ENCODE assay signal across 1 cellular context in the genomic region with DNA sequence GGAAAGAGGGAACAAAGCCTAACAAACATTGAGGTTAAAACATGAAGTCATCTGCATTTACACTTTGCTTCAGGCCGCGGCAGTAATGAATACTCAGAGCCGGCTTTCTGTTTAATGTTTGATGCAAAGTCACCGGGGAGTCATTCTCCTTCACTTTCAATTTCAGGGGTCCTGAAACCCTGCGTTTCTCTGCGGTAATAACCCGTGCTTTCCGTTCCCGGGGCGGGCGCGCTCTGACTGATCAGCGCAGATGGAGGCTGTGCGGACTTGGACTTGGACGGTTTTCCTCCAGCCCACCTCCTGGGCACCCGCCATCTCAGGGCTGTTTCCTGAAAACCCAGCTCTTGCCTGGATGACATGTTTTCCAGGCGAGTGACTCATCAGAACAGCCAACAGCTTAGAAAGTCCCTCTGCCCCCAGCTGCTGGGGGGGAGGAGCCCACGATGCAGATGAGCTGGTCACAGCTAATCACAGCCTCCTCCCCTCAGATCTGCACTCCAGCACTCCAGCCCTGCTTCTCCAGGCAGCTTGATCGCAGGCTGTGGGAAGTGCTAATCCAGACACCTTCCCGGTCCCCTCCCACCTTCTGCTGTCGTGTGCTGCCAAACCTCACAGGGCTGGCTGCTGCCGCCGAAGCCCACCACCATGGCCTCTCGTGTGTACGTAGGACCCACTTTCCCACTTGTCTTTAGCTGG.
TF ChIP-seq lines count a peak whose summit lies in the region.

No MANE protein-coding gene starts in this region.

TF ChIP-seq in HepG2, 621 proteins besides CTCF, POLR2A, EP300 and RAD21 (continued from another document and continues in another):
- TF ChIP-seq, protein P1, sequence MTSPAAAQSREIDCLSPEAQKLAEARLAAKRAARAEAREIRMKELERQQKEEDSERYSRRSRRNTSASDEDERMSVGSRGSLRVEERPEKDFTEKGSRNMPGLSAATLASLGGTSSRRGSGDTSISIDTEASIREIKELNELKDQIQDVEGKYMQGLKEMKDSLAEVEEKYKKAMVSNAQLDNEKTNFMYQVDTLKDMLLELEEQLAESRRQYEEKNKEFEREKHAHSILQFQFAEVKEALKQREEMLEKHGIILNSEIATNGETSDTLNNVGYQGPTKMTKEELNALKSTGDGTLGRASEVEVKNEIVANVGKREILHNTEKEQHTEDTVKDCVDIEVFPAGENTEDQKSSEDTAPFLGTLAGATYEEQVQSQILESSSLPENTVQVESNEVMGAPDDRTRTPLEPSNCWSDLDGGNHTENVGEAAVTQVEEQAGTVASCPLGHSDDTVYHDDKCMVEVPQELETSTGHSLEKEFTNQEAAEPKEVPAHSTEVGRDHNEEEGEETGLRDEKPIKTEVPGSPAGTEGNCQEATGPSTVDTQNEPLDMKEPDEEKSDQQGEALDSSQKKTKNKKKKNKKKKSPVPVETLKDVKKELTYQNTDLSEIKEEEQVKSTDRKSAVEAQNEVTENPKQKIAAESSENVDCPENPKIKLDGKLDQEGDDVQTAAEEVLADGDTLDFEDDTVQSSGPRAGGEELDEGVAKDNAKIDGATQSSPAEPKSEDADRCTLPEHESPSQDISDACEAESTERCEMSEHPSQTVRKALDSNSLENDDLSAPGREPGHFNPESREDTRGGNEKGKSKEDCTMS (CRISPR knock-in tag; conservative IDR thresholded peaks at IDR 0.05) = no peak
- TF ChIP-seq SSRP1 (CRISPR knock-in tag; IDR thresholded peaks at IDR 0.05) = no peak
- no peak for TF ChIP-seq ZFP82 (CRISPR knock-in tag; IDR thresholded peaks at IDR 0.05; ENCODE audit: borderline replicate concordance)
- TF ChIP-seq ZNF496 (CRISPR knock-in tag; IDR thresholded peaks at IDR 0.05; ENCODE audit: insufficient replicate concordance) = no peak
- TF ChIP-seq, protein P2, sequence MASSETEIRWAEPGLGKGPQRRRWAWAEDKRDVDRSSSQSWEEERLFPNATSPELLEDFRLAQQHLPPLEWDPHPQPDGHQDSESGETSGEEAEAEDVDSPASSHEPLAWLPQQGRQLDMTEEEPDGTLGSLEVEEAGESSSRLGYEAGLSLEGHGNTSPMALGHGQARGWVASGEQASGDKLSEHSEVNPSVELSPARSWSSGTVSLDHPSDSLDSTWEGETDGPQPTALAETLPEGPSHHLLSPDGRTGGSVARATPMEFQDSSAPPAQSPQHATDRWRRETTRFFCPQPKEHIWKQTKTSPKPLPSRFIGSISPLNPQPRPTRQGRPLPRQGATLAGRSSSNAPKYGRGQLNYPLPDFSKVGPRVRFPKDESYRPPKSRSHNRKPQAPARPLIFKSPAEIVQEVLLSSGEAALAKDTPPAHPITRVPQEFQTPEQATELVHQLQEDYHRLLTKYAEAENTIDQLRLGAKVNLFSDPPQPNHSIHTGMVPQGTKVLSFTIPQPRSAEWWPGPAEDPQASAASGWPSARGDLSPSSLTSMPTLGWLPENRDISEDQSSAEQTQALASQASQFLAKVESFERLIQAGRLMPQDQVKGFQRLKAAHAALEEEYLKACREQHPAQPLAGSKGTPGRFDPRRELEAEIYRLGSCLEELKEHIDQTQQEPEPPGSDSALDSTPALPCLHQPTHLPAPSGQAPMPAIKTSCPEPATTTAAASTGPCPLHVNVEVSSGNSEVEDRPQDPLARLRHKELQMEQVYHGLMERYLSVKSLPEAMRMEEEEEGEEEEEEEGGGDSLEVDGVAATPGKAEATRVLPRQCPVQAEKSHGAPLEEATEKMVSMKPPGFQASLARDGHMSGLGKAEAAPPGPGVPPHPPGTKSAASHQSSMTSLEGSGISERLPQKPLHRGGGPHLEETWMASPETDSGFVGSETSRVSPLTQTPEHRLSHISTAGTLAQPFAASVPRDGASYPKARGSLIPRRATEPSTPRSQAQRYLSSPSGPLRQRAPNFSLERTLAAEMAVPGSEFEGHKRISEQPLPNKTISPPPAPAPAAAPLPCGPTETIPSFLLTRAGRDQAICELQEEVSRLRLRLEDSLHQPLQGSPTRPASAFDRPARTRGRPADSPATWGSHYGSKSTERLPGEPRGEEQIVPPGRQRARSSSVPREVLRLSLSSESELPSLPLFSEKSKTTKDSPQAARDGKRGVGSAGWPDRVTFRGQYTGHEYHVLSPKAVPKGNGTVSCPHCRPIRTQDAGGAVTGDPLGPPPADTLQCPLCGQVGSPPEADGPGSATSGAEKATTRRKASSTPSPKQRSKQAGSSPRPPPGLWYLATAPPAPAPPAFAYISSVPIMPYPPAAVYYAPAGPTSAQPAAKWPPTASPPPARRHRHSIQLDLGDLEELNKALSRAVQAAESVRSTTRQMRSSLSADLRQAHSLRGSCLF (CRISPR knock-in tag; IDR thresholded peaks at IDR 0.05; ENCODE audit: borderline replicate concordance) = no peak
- no peak for TF ChIP-seq TEAD3 (CRISPR knock-in tag; optimal IDR thresholded peaks at IDR 0.05; ENCODE audit: borderline replicate concordance)
- no peak for TF ChIP-seq HMG20B (CRISPR knock-in tag; conservative IDR thresholded peaks at IDR 0.05)
- TF ChIP-seq HMG20A (CRISPR knock-in tag; IDR thresholded peaks at IDR 0.05; ENCODE audit: borderline replicate concordance) = no peak
- TF ChIP-seq ZNF839 (CRISPR knock-in tag; IDR thresholded peaks at IDR 0.05; ENCODE audit: borderline replicate concordance) = no peak
- no peak for TF ChIP-seq IRF2 (CRISPR knock-in tag; IDR thresholded peaks at IDR 0.05)
- no peak for TF ChIP-seq ZNF792 (CRISPR knock-in tag; IDR thresholded peaks at IDR 0.05)
- TF ChIP-seq, protein P3, sequence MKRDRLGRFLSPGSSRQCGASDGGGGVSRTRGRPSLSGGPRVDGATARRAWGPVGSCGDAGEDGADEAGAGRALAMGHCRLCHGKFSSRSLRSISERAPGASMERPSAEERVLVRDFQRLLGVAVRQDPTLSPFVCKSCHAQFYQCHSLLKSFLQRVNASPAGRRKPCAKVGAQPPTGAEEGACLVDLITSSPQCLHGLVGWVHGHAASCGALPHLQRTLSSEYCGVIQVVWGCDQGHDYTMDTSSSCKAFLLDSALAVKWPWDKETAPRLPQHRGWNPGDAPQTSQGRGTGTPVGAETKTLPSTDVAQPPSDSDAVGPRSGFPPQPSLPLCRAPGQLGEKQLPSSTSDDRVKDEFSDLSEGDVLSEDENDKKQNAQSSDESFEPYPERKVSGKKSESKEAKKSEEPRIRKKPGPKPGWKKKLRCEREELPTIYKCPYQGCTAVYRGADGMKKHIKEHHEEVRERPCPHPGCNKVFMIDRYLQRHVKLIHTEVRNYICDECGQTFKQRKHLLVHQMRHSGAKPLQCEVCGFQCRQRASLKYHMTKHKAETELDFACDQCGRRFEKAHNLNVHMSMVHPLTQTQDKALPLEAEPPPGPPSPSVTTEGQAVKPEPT (CRISPR knock-in tag; IDR thresholded peaks at IDR 0.05; ENCODE audit: low read depth) = no peak
- no peak for TF ChIP-seq GTF2F1 (IDR thresholded peaks at IDR 0.05; ENCODE audit: low read length)
- TF ChIP-seq, protein P4, sequence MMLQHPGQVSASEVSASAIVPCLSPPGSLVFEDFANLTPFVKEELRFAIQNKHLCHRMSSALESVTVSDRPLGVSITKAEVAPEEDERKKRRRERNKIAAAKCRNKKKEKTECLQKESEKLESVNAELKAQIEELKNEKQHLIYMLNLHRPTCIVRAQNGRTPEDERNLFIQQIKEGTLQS (CRISPR knock-in tag; IDR thresholded peaks at IDR 0.05) = no peak
- TF ChIP-seq, protein P5, sequence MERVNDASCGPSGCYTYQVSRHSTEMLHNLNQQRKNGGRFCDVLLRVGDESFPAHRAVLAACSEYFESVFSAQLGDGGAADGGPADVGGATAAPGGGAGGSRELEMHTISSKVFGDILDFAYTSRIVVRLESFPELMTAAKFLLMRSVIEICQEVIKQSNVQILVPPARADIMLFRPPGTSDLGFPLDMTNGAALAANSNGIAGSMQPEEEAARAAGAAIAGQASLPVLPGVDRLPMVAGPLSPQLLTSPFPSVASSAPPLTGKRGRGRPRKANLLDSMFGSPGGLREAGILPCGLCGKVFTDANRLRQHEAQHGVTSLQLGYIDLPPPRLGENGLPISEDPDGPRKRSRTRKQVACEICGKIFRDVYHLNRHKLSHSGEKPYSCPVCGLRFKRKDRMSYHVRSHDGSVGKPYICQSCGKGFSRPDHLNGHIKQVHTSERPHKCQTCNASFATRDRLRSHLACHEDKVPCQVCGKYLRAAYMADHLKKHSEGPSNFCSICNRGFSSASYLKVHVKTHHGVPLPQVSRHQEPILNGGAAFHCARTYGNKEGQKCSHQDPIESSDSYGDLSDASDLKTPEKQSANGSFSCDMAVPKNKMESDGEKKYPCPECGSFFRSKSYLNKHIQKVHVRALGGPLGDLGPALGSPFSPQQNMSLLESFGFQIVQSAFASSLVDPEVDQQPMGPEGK (CRISPR knock-in tag; IDR thresholded peaks at IDR 0.05) = peak; percentile 55
- no peak for TF ChIP-seq RNF2 (conservative IDR thresholded peaks at IDR 0.05; ENCODE audit: low read depth)
- TF ChIP-seq ZNF331 (CRISPR knock-in tag; IDR thresholded peaks at IDR 0.05) = no peak
- TF ChIP-seq GZF1 (CRISPR knock-in tag; IDR thresholded peaks at IDR 0.05) = no peak
- TF ChIP-seq HOXA9 (CRISPR knock-in tag; IDR thresholded peaks at IDR 0.05; ENCODE audit: borderline replicate concordance) = no peak
- TF ChIP-seq AGO2 (optimal IDR thresholded peaks at IDR 0.05; ENCODE audit: low read depth, low read length) = no peak
- TF ChIP-seq CREB1 (IDR thresholded peaks at IDR 0.05) = no peak
- peak; percentile 39; the same call in 1 of the 2 replicates for TF ChIP-seq CREB1 (CRISPR knock-in tag; IDR thresholded peaks at IDR 0.05)
- no peak for TF ChIP-seq ISL2 (CRISPR knock-in tag; IDR thresholded peaks at IDR 0.05)
- TF ChIP-seq ZSCAN30 (CRISPR knock-in tag; IDR thresholded peaks at IDR 0.05) = no peak
- TF ChIP-seq TOPORS (CRISPR knock-in tag; IDR thresholded peaks at IDR 0.05) = no peak
- TF ChIP-seq, protein P6, sequence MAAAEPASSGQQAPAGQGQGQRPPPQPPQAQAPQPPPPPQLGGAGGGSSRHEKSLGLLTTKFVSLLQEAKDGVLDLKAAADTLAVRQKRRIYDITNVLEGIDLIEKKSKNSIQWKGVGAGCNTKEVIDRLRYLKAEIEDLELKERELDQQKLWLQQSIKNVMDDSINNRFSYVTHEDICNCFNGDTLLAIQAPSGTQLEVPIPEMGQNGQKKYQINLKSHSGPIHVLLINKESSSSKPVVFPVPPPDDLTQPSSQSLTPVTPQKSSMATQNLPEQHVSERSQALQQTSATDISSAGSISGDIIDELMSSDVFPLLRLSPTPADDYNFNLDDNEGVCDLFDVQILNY (CRISPR knock-in tag; conservative IDR thresholded peaks at IDR 0.05) = no peak
- no peak for TF ChIP-seq ETV5 (CRISPR knock-in tag; IDR thresholded peaks at IDR 0.05; ENCODE audit: borderline replicate concordance)
- TF ChIP-seq ETV6 (CRISPR knock-in tag; conservative IDR thresholded peaks at IDR 0.05) = no peak
- TF ChIP-seq, protein P7, sequence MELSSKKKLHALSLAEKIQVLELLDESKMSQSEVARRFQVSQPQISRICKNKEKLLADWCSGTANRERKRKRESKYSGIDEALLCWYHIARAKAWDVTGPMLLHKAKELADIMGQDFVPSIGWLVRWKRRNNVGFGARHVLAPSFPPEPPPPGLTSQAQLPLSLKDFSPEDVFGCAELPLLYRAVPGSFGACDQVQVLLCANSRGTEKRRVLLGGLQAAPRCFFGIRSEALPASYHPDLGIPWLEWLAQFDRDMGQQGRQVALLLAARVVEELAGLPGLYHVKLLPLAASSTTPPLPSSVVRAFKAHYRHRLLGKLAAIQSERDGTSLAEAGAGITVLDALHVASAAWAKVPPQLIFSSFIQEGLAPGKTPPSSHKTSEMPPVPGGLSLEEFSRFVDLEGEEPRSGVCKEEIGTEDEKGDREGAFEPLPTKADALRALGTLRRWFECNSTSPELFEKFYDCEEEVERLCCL (CRISPR knock-in tag; IDR thresholded peaks at IDR 0.05; ENCODE audit: borderline replicate concordance) = no peak
- TF ChIP-seq, protein P8, sequence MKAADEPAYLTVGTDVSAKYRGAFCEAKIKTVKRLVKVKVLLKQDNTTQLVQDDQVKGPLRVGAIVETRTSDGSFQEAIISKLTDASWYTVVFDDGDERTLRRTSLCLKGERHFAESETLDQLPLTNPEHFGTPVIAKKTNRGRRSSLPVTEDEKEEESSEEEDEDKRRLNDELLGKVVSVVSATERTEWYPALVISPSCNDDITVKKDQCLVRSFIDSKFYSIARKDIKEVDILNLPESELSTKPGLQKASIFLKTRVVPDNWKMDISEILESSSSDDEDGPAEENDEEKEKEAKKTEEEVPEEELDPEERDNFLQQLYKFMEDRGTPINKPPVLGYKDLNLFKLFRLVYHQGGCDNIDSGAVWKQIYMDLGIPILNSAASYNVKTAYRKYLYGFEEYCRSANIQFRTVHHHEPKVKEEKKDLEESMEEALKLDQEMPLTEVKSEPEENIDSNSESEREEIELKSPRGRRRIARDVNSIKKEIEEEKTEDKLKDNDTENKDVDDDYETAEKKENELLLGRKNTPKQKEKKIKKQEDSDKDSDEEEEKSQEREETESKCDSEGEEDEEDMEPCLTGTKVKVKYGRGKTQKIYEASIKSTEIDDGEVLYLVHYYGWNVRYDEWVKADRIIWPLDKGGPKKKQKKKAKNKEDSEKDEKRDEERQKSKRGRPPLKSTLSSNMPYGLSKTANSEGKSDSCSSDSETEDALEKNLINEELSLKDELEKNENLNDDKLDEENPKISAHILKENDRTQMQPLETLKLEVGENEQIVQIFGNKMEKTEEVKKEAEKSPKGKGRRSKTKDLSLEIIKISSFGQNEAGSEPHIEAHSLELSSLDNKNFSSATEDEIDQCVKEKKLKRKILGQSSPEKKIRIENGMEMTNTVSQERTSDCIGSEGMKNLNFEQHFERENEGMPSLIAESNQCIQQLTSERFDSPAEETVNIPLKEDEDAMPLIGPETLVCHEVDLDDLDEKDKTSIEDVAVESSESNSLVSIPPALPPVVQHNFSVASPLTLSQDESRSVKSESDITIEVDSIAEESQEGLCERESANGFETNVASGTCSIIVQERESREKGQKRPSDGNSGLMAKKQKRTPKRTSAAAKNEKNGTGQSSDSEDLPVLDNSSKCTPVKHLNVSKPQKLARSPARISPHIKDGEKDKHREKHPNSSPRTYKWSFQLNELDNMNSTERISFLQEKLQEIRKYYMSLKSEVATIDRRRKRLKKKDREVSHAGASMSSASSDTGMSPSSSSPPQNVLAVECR (CRISPR knock-in tag; IDR thresholded peaks at IDR 0.05; ENCODE audit: borderline replicate concordance) = no peak
- TF ChIP-seq, protein P9, sequence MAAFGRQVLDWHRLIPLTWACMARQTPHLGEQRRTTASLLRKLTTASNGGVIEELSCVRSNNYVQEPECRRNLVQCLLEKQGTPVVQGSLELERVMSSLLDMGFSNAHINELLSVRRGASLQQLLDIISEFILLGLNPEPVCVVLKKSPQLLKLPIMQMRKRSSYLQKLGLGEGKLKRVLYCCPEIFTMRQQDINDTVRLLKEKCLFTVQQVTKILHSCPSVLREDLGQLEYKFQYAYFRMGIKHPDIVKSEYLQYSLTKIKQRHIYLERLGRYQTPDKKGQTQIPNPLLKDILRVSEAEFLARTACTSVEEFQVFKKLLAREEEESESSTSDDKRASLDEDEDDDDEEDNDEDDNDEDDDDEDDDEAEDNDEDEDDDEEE (CRISPR knock-in tag; IDR thresholded peaks at IDR 0.05) = no peak
- TF ChIP-seq PHF20 (CRISPR knock-in tag; IDR thresholded peaks at IDR 0.05) = no peak
- TF ChIP-seq, protein P10, sequence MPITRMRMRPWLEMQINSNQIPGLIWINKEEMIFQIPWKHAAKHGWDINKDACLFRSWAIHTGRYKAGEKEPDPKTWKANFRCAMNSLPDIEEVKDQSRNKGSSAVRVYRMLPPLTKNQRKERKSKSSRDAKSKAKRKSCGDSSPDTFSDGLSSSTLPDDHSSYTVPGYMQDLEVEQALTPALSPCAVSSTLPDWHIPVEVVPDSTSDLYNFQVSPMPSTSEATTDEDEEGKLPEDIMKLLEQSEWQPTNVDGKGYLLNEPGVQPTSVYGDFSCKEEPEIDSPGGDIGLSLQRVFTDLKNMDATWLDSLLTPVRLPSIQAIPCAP (CRISPR knock-in tag; IDR thresholded peaks at IDR 0.05; ENCODE audit: low read depth) = no peak
- TF ChIP-seq CHCHD3 (CRISPR knock-in tag; IDR thresholded peaks at IDR 0.05) = no peak
- no peak for TF ChIP-seq MTA1 (CRISPR knock-in tag; IDR thresholded peaks at IDR 0.05; ENCODE audit: borderline replicate concordance)
- TF ChIP-seq FOXC1 (CRISPR knock-in tag; IDR thresholded peaks at IDR 0.05; ENCODE audit: borderline replicate concordance) = no peak
- TF ChIP-seq PCBP1 (IDR thresholded peaks at IDR 0.05; ENCODE audit: borderline replicate concordance, low read depth, low read length) = no peak
